ENCODE assay signal across 38 cellular contexts in the genomic region with DNA sequence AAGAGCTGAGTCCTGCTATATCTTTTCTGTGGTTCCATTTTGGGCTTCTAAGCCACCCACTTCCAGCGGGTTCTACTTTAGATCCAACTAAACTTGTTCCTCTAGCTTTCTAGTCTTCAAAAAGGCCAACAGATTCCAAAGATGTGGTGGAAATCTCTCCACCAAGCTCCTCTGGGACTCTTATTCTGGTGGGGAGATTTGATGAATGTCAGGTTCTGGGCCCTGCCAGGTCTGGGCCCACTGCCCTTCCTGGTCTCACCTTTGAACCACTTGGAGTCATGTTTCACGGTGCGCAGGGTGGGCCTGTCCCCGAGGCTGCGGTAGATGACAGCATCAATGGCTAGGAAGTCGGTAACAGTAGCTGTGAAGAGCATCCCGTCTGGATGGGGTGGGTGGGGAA. TPM values are rescaled to one million over a fixed set of nuclear protein-coding genes. Genes with fewer than 3 reads are reported as not detected.
"Had no signal": no experiment of that assay in that cellular context is flagged by ENCODE, and none has a peak within 500 bp of the region (broad histone marks: within the 10 kb centered on the region; RNA-seq: fewer than 3 reads in every experiment).

No MANE protein-coding gene starts in this region.

- H3K36me3 Mint-ChIP-seq: activated CD4-positive, alpha-beta memory T cell treated with anti-CD3 and anti-CD28 coated beads for 36 hours; activated naive CD8-positive, alpha-beta T cell; activated naive CD8-positive, alpha-beta T cell treated with anti-CD3 and anti-CD28 coated beads, Interleukin-2, amount 10 ng/mL, durations not matched to agents 7 days and 5 days had no signal

- H3K27ac ChIP-seq: body of pancreas, brain microvascular endothelial cell, breast epithelium, VCaP had no signal

- H3K27me3 ChIP-seq: body of pancreas, brain microvascular endothelial cell had no signal

- H3K36me3 ChIP-seq: brain microvascular endothelial cell, breast epithelium had no signal

- H3K4me1 ChIP-seq: breast epithelium had no signal

- FAIRE-seq: astrocyte, TTC549 had no signal

- H3K4me1 Mint-ChIP-seq: activated B cell treated with CpG ODN at 0.5 μM for 24 hours; activated CD4-positive, alpha-beta T cell treated with anti-CD3 and anti-CD28 coated beads, Interleukin-2, amount 10 ng/mL, durations not matched to agents 24 days and 14 days; activated naive CD8-positive, alpha-beta T cell treated with anti-CD3 and anti-CD28 coated beads, Interleukin-2, amount 10 ng/mL, durations not matched to agents 7 days and 5 days; activated naive CD8-positive, alpha-beta T cell treated with anti-CD3 and anti-CD28 coated beads, Interleukin-2, amount 50 U/mL, for 24 hours; activated T-helper 17 cell treated with anti-CD3 and anti-CD28 coated beads, Interleukin-2, amount 50 U/mL, for 72 hours had no signal

- DNase-seq: activated B cell treated with CpG ODN at 0.5 μM for 24 hours; activated CD4-positive, alpha-beta memory T cell treated with anti-CD3 and anti-CD28 coated beads for 36 hours; activated CD4-positive, alpha-beta T cell treated with anti-CD3 and anti-CD28 coated beads for 4 hours; activated CD4-positive, alpha-beta T cell treated with anti-CD3 and anti-CD28 coated beads, Interleukin-2, amount 10 ng/mL, durations not matched to agents 24 days and 14 days; activated CD4-positive, alpha-beta T cell treated with anti-CD3 and anti-CD28 coated beads, Interleukin-2, amount 50 U/mL, for 1 hour; activated CD4-positive, alpha-beta T cell treated with anti-CD3 and anti-CD28 coated beads, Interleukin-2, amount 50 U/mL, for 4 hours; activated CD4-positive, CD25-positive, alpha-beta regulatory T cell treated with anti-CD3 and anti-CD28 coated beads, Interleukin-2, amount 50 U/mL, for 72 hours; activated CD8-positive, alpha-beta memory T cell treated with anti-CD3 and anti-CD28 coated beads, Interleukin-2, amount 50 U/mL, for 4 hours; activated CD8-positive, alpha-beta T cell treated with anti-CD3 and anti-CD28 coated beads for 36 hours; activated effector memory CD4-positive, alpha-beta T cell treated with anti-CD3 and anti-CD28 coated beads, Interleukin-2, amount 50 U/mL, for 16 hours; activated gamma-delta T cell treated with Interleukin-2 at 50 U/mL for 16 hours; activated naive CD4-positive, alpha-beta T cell; activated naive CD4-positive, alpha-beta T cell treated with anti-CD3 and anti-CD28 coated beads for 36 hours; activated naive CD4-positive, alpha-beta T cell treated with anti-CD3 and anti-CD28 coated beads, Interleukin-2, amount 50 U/mL, for 16 hours; activated naive CD8-positive, alpha-beta T cell treated with anti-CD3 and anti-CD28 coated beads, Interleukin-2, amount 10 ng/mL, durations not matched to agents 7 days and 5 days; activated naive CD8-positive, alpha-beta T cell treated with anti-CD3 and anti-CD28 coated beads, Interleukin-2, amount 50 U/mL, for 24 hours; activated T-cell treated with anti-CD3 and anti-CD28 coated beads for 4 hours; activated T-cell treated with anti-CD3 and anti-CD28 coated beads, Interleukin-2, amount 50 U/mL, for 1 hour; activated T-cell treated with anti-CD3 and anti-CD28 coated beads, Interleukin-2, amount 50 U/mL, for 4 hours; activated T-cell treated with anti-CD3 and anti-CD28 coated beads, Interleukin-2, amount 50 U/mL, for 72 hours; amniotic stem cell; aorta; body of pancreas; brain microvascular endothelial cell; central memory CD4-positive, alpha-beta T cell; T-helper 1 cell; T-helper 2 cell; T-helper 9 cell had no signal

- H3K9me3 Mint-ChIP-seq: activated B cell treated with CpG ODN at 0.5 μM for 24 hours; activated CD4-positive, alpha-beta memory T cell treated with anti-CD3 and anti-CD28 coated beads for 36 hours; activated CD4-positive, alpha-beta T cell treated with anti-CD3 and anti-CD28 coated beads, Interleukin-2, amount 10 ng/mL, durations not matched to agents 24 days and 14 days; activated CD8-positive, alpha-beta T cell treated with anti-CD3 and anti-CD28 coated beads for 36 hours; activated naive CD4-positive, alpha-beta T cell treated with anti-CD3 and anti-CD28 coated beads for 36 hours; activated naive CD8-positive, alpha-beta T cell treated with anti-CD3 and anti-CD28 coated beads, Interleukin-2, amount 10 ng/mL, durations not matched to agents 7 days and 5 days; activated naive CD8-positive, alpha-beta T cell treated with anti-CD3 and anti-CD28 coated beads, Interleukin-2, amount 50 U/mL, for 24 hours; activated T-cell treated with anti-CD3 and anti-CD28 coated beads, Interleukin-2, amount 50 U/mL, for 4 hours; activated T-helper 1 cell treated with anti-CD3 and anti-CD28 coated beads, Interleukin-12 subunit alpha, Interleukin-12 subunit beta, Interleukin-2, Interleukin-4 antibody, amounts not matched to agents 30 ng/mL and 10 ng/mL and 1 ng/mL, durations not matched to agents 14 hours and 24 hours and 36 hours; activated T-helper 17 cell treated with anti-CD3 and anti-CD28 coated beads, Interleukin-2, amount 50 U/mL, for 72 hours; T-helper 1 cell treated with Interleukin-12 subunit alpha and Interleukin-12 subunit beta and Interleukin-4 antibody, amounts not matched to agents 30 μg/mL and 1 μg/mL, for 36 hours; T-helper 2 cell treated with Interferon-gamma antibody and Interleukin-4, amounts not matched to agents 5 μg/mL and 100 μg/mL, for 36 hours had no signal

- H3K4me3 Mint-ChIP-seq: activated B cell treated with CpG ODN at 0.5 μM for 24 hours; activated CD4-positive, alpha-beta memory T cell treated with anti-CD3 and anti-CD28 coated beads for 36 hours; activated CD4-positive, alpha-beta T cell treated with anti-CD3 and anti-CD28 coated beads, Interleukin-2, amount 10 ng/mL, durations not matched to agents 24 days and 14 days; activated CD8-positive, alpha-beta T cell treated with anti-CD3 and anti-CD28 coated beads for 36 hours; activated naive CD4-positive, alpha-beta T cell treated with anti-CD3 and anti-CD28 coated beads for 36 hours; activated naive CD8-positive, alpha-beta T cell; activated naive CD8-positive, alpha-beta T cell treated with anti-CD3 and anti-CD28 coated beads, Interleukin-2, amount 10 ng/mL, durations not matched to agents 7 days and 5 days; activated naive CD8-positive, alpha-beta T cell treated with anti-CD3 and anti-CD28 coated beads, Interleukin-2, amount 50 U/mL, for 24 hours; activated T-cell treated with anti-CD3 and anti-CD28 coated beads, Interleukin-2, amount 50 U/mL, for 4 hours; activated T-cell treated with anti-CD3 and anti-CD28 coated beads, Interleukin-2, amount 50 U/mL, for 72 hours; activated T-helper 1 cell treated with anti-CD3 and anti-CD28 coated beads, Interleukin-12 subunit alpha, Interleukin-12 subunit beta, Interleukin-2, Interleukin-4 antibody, amounts not matched to agents 30 ng/mL and 10 ng/mL and 1 ng/mL, durations not matched to agents 14 hours and 24 hours and 36 hours; activated T-helper 17 cell treated with anti-CD3 and anti-CD28 coated beads, Interleukin-2, amount 50 U/mL, for 72 hours; T-helper 1 cell treated with Interleukin-12 subunit alpha and Interleukin-12 subunit beta and Interleukin-4 antibody, amounts not matched to agents 30 μg/mL and 1 μg/mL, for 36 hours; T-helper 2 cell treated with Interferon-gamma antibody and Interleukin-4, amounts not matched to agents 5 μg/mL and 100 μg/mL, for 36 hours had no signal

- H3K27me3 Mint-ChIP-seq: activated CD4-positive, alpha-beta T cell treated with anti-CD3 and anti-CD28 coated beads, Interleukin-2, amount 10 ng/mL, durations not matched to agents 24 days and 14 days; activated naive CD8-positive, alpha-beta T cell treated with anti-CD3 and anti-CD28 coated beads, Interleukin-2, amount 50 U/mL, for 24 hours had no signal

- ATAC-seq: activated CD8-positive, alpha-beta T cell treated with anti-CD3 and anti-CD28 coated beads for 36 hours; activated naive CD8-positive, alpha-beta T cell treated with anti-CD3 and anti-CD28 coated beads, Interleukin-2, amount 50 U/mL, for 24 hours; activated T-cell treated with anti-CD3 and anti-CD28 coated beads, Interleukin-2, amount 50 U/mL, for 4 hours; activated T-cell treated with anti-CD3 and anti-CD28 coated beads, Interleukin-2, amount 50 U/mL, for 72 hours; activated T-helper 17 cell treated with anti-CD3 and anti-CD28 coated beads, Interleukin-2, amount 50 U/mL, for 72 hours; body of pancreas had no signal

- H3K4me3 ChIP-seq: body of pancreas, breast epithelium had no signal

- H3K27ac Mint-ChIP-seq: activated B cell treated with CpG ODN at 0.5 μM for 24 hours; activated CD4-positive, alpha-beta memory T cell treated with anti-CD3 and anti-CD28 coated beads for 36 hours; activated CD4-positive, alpha-beta T cell treated with anti-CD3 and anti-CD28 coated beads, Interleukin-2, amount 10 ng/mL, durations not matched to agents 24 days and 14 days; activated CD8-positive, alpha-beta T cell treated with anti-CD3 and anti-CD28 coated beads for 36 hours; activated naive CD4-positive, alpha-beta T cell treated with anti-CD3 and anti-CD28 coated beads for 36 hours; activated naive CD8-positive, alpha-beta T cell; activated naive CD8-positive, alpha-beta T cell treated with anti-CD3 and anti-CD28 coated beads, Interleukin-2, amount 10 ng/mL, durations not matched to agents 7 days and 5 days; activated naive CD8-positive, alpha-beta T cell treated with anti-CD3 and anti-CD28 coated beads, Interleukin-2, amount 50 U/mL, for 24 hours; activated T-cell treated with anti-CD3 and anti-CD28 coated beads, Interleukin-2, amount 50 U/mL, for 72 hours; activated T-helper 1 cell treated with anti-CD3 and anti-CD28 coated beads, Interleukin-12 subunit alpha, Interleukin-12 subunit beta, Interleukin-2, Interleukin-4 antibody, amounts not matched to agents 30 ng/mL and 10 ng/mL and 1 ng/mL, durations not matched to agents 14 hours and 24 hours and 36 hours; activated T-helper 17 cell treated with anti-CD3 and anti-CD28 coated beads, Interleukin-2, amount 50 U/mL, for 72 hours; T-helper 1 cell treated with Interleukin-12 subunit alpha and Interleukin-12 subunit beta and Interleukin-4 antibody, amounts not matched to agents 30 μg/mL and 1 μg/mL, for 36 hours; T-helper 2 cell treated with Interferon-gamma antibody and Interleukin-4, amounts not matched to agents 5 μg/mL and 100 μg/mL, for 36 hours had no signal

- H3K9me3 ChIP-seq: body of pancreas, breast epithelium had no signal

RNA-seq across cellular contexts. Expression of a gene that starts 4.8 kb away (rescaled TPM):
- total RNA-seq: activated CD4-positive, alpha-beta T cell treated with anti-CD3 and anti-CD28 coated beads, Interleukin-2, amount 10 ng/mL, durations not matched to agents 24 days and 14 days; activated CD8-positive, alpha-beta memory T cell treated with anti-CD3 and anti-CD28 coated beads for 36 hours; activated CD8-positive, alpha-beta T cell treated with anti-CD3 and anti-CD28 coated beads for 36 hours; activated T-helper 1 cell treated with anti-CD3 and anti-CD28 coated beads, Interleukin-12 subunit alpha, Interleukin-12 subunit beta, Interleukin-2, Interleukin-4 antibody, amounts not matched to agents 30 ng/mL and 10 ng/mL and 1 ng/mL, durations not matched to agents 14 hours and 24 hours and 36 hours had no signal

RNA-seq across cellular contexts. Expression of a gene that starts 14.9 kb away (rescaled TPM):
- total RNA-seq: activated naive CD8-positive, alpha-beta T cell treated with anti-CD3 and anti-CD28 coated beads, Interleukin-2, amount 10 ng/mL, durations not matched to agents 7 days and 5 days had no signal

RNA-seq across cellular contexts. Expression of a gene that starts 19.7 kb away (rescaled TPM):
- total RNA-seq: activated CD4-positive, alpha-beta T cell treated with anti-CD3 and anti-CD28 coated beads, Interleukin-2, amount 10 ng/mL, durations not matched to agents 24 days and 14 days; activated CD8-positive, alpha-beta memory T cell treated with anti-CD3 and anti-CD28 coated beads for 36 hours; activated T-helper 1 cell treated with anti-CD3 and anti-CD28 coated beads, Interleukin-12 subunit alpha, Interleukin-12 subunit beta, Interleukin-2, Interleukin-4 antibody, amounts not matched to agents 30 ng/mL and 10 ng/mL and 1 ng/mL, durations not matched to agents 14 hours and 24 hours and 36 hours; astrocyte had no signal

RNA-seq across cellular contexts. Expression of a gene that starts 36.4 kb away (rescaled TPM):
- total RNA-seq: activated B cell treated with CpG ODN at 0.5 μM for 24 hours; activated CD4-positive, alpha-beta T cell treated with anti-CD3 and anti-CD28 coated beads, Interleukin-2, amount 10 ng/mL, durations not matched to agents 24 days and 14 days; activated CD8-positive, alpha-beta memory T cell treated with anti-CD3 and anti-CD28 coated beads for 36 hours; activated naive CD4-positive, alpha-beta T cell treated with anti-CD3 and anti-CD28 coated beads for 36 hours; activated T-helper 1 cell treated with anti-CD3 and anti-CD28 coated beads, Interleukin-12 subunit alpha, Interleukin-12 subunit beta, Interleukin-2, Interleukin-4 antibody, amounts not matched to agents 30 ng/mL and 10 ng/mL and 1 ng/mL, durations not matched to agents 14 hours and 24 hours and 36 hours had no signal
